Comparison of ENCODE assay signal across 21 cellular contexts in genomic region chr7:50824882-50825281, GRCh38. TPM values are rescaled to one million over a fixed set of nuclear protein-coding genes. Genes with fewer than 3 reads are reported as not detected.
A peak's percentile ranks its signal among the peaks of the same experiment; 100 is the strongest.
DNase-seq lines count a peak whose midpoint lies in the region; ATAC-seq and TF ChIP-seq lines count a peak whose summit lies in the region.
"Had no signal": no experiment of that assay in that cellular context is flagged by ENCODE, and none has a peak within 500 bp of the region (broad histone marks: within the 10 kb centered on the region; RNA-seq: fewer than 3 reads in every experiment).

No MANE protein-coding gene starts in this region.

- H3K27ac Mint-ChIP-seq in GM23338 (no peak overlapping the region), neural progenitor cell (no peak overlapping the region)
- H3K27ac Mint-ChIP-seq: CD4-positive, CD25-positive, alpha-beta regulatory T cell; HFFc6 had no signal

- H3K9me3 Mint-ChIP-seq in GM23338: no peaks in the 10 kb centered on the region
- peaks cover 2% of the 10 kb centered on the region for H3K9me3 Mint-ChIP-seq in neural progenitor cell
- H3K9me3 Mint-ChIP-seq: HFFc6 had no signal

- H3K4me2 ChIP-seq in GM23338 (no peak overlapping the region), neural progenitor cell (no peak overlapping the region)

- H3K27me3 ChIP-seq in GM23338 (ENCODE audit: insufficient read depth): no peaks in the 10 kb centered on the region
- no peaks in the 10 kb centered on the region for H3K27me3 ChIP-seq in left lung
- no peaks in the 10 kb centered on the region for H3K27me3 ChIP-seq in neural progenitor cell
- H3K27me3 ChIP-seq: Peyer's patch had no signal

- no peak overlapping the region for H3K9ac ChIP-seq in neural progenitor cell

- H3K4me3 Mint-ChIP-seq in GM23338: no peak overlapping the region
- H3K4me3 Mint-ChIP-seq in neural progenitor cell: no peak overlapping the region
- H3K4me3 Mint-ChIP-seq: CD4-positive, CD25-positive, alpha-beta regulatory T cell; HFFc6 had no signal

- intact Hi-C loops in left lung (cut with DNase I): no loop called here

- TF ChIP-seq CTCF in GM23338 (conservative IDR thresholded peaks at IDR 0.05; ENCODE audit: low read depth in 2 of 2): no peak
- no peak for TF ChIP-seq CTCF in left lung (IDR thresholded peaks at IDR 0.05)
- TF ChIP-seq CTCF in neural progenitor cell (IDR thresholded peaks at IDR 0.05): no peak

- H2AFZ ChIP-seq in GM23338 (peak overlapping the region; percentile 23; the same call in 1 of the 2 replicates), neural progenitor cell (replicated peaks) (no peak overlapping the region)

- H3K9me2 ChIP-seq in GM23338 (ENCODE audit: insufficient read depth): peaks cover 19% of the 10 kb centered on the region

- ATAC-seq in GM23338 (no peak), left lung (no peak)

- H3F3A ChIP-seq in GM23338 (replicated peaks; ENCODE audit: low read depth) (no peaks in the 10 kb centered on the region), neural progenitor cell (ENCODE audit: low read depth) (no peaks in the 10 kb centered on the region)

- H3K27ac ChIP-seq in GM23338 (ENCODE audit: low read depth) (no peak overlapping the region), left lung (no peak overlapping the region), neural progenitor cell (no peak overlapping the region)
- H3K27ac ChIP-seq: HL-60, Peyer's patch had no signal

- H4K20me1 ChIP-seq in GM23338 (replicated peaks; ENCODE audit: insufficient read depth) (no peaks in the 10 kb centered on the region), neural progenitor cell (ENCODE audit: low read depth) (no peaks in the 10 kb centered on the region)

- no peaks in the 10 kb centered on the region for H3K36me3 Mint-ChIP-seq in GM23338 (ENCODE audit: low read depth)
- H3K36me3 Mint-ChIP-seq in neural progenitor cell: no peaks in the 10 kb centered on the region
- H3K36me3 Mint-ChIP-seq: CD4-positive, CD25-positive, alpha-beta regulatory T cell had no signal

- peak; percentile 25 for DNase-seq in EH (ENCODE audit: low read depth)
- no peak for DNase-seq in GM23338 (ENCODE audit: low spot score)
- DNase-seq in SW480 (ENCODE audit: low spot score): peak; percentile 34
- peak; percentile 58 for DNase-seq in islet precursor cell
- DNase-seq in superior temporal gyrus (ENCODE audit: extremely low spot score): no peak
- DNase-seq in left lung: no peak
- DNase-seq in neural progenitor cell (ENCODE audit: low spot score): no peak
- DNase-seq: CD4-positive, CD25-positive, alpha-beta regulatory T cell; DMS79; H7; HFFc6; KG1; NCI-H1092 treated with DMSO at 0.1 percent for 48 hours; NCI-H1436 treated with DMSO at 0.1 percent for 48 hours; NCI-H1930; NCI-H510A treated with DMSO at 0.1 percent for 48 hours; NCI-H748 treated with DMSO at 0.1 percent for 48 hours; NK-92 treated with Interleukin-12 subunit alpha and Interleukin-12 subunit beta, amount 100 ng/mL, for 24 hours; Peyer's patch; SHP77 had no signal

- no peaks in the 10 kb centered on the region; the same call in 1 of the 2 replicates for H3K36me3 ChIP-seq in GM23338 (ENCODE audit: insufficient read depth)
- H3K36me3 ChIP-seq in left lung: no peaks in the 10 kb centered on the region
- no peaks in the 10 kb centered on the region for H3K36me3 ChIP-seq in neural progenitor cell
- H3K36me3 ChIP-seq: Peyer's patch had no signal

- peaks cover 13% of the 10 kb centered on the region for H3K4me1 Mint-ChIP-seq in GM23338
- H3K4me1 Mint-ChIP-seq in neural progenitor cell: peaks cover 12% of the 10 kb centered on the region
- H3K4me1 Mint-ChIP-seq: CD4-positive, CD25-positive, alpha-beta regulatory T cell had no signal

- H3K4me1 ChIP-seq in GM23338 (ENCODE audit: insufficient read depth): peaks cover 7% of the 10 kb centered on the region; the same call in 1 of the 2 replicates
- H3K4me1 ChIP-seq in left lung: no peaks in the 10 kb centered on the region
- H3K4me1 ChIP-seq in neural progenitor cell: peaks cover 12% of the 10 kb centered on the region
- H3K4me1 ChIP-seq: Peyer's patch had no signal

- H3K27me3 Mint-ChIP-seq in GM23338 (ENCODE audit: insufficient read depth, low read depth, poor library complexity) (peaks cover 1% of the 10 kb centered on the region), neural progenitor cell (ENCODE audit: insufficient read depth, low read depth) (no peaks in the 10 kb centered on the region)
- H3K27me3 Mint-ChIP-seq: CD4-positive, CD25-positive, alpha-beta regulatory T cell had no signal

- H3K4me3 ChIP-seq in GM23338 (no peak overlapping the region), left lung (no peak overlapping the region), neural progenitor cell (no peak overlapping the region)
- H3K4me3 ChIP-seq: Peyer's patch had no signal

- no peaks in the 10 kb centered on the region for H3K9me3 ChIP-seq in left lung
- no peaks in the 10 kb centered on the region for H3K9me3 ChIP-seq in neural progenitor cell (ENCODE audit: low read depth)
- H3K9me3 ChIP-seq: Peyer's patch had no signal

- H3K79me2 ChIP-seq in GM23338 (replicated peaks; ENCODE audit: insufficient read depth): no peaks in the 10 kb centered on the region
- no peaks in the 10 kb centered on the region for H3K79me2 ChIP-seq in neural progenitor cell (ENCODE audit: low read depth)

TF ChIP-seq in GM23338, 12 proteins besides CTCF, POLR2A, EP300 and RAD21:
- TF ChIP-seq ZNF331 (CRISPR knock-in tag; IDR thresholded peaks at IDR 0.05; ENCODE audit: low read depth): no peak

RNA-seq across cellular contexts. Expression of gene GRB10, which starts 42.2 kb away (rescaled TPM):
- 145 and 154 TPM in 2 replicates for total RNA-seq in GM23338 (2014; rRNA removed; shearing (Covaris generic))
- 35.0 and 35.2 TPM in 2 replicates for polyA plus RNA-seq in GM23338 (2016; fragmentation: Nextera tagmentation; extraction: Ambion mirVana)
- total RNA-seq in left lung: 10 to 100 TPM; 41.1 to 58.3 TPM
- total RNA-seq in neural progenitor cell (ENCODE audit: low replicate concordance): 33.9 and 53.9 TPM in 2 replicates

Comparison
In these comparisons a context has a peak if more than half of its experiments do, and no peak if none do; other contexts are left out.
1. DNase-seq: peak in EH (single experiment), SW480 (single experiment) and islet precursor cell (single experiment); none in GM23338 (single experiment), superior temporal gyrus (single experiment), left lung (0 of 2) and neural progenitor cell (single experiment).